ENCODE assay signal across 16 cellular contexts in the genomic region with DNA sequence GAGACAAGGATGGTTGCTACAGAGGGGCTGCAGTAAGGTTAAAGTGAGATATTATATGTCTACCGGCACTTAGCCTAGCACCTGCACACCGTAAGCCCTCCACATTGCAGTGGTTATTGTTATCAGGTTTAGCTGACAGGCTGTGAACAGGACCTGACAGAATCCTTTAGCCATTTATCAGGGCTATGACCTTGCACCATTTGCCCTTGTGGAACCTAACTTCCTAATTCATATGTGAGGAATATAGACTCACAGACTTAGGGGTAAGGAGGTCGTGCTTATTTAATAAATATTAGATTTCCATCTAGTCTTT. TPM values are rescaled to one million over a fixed set of nuclear protein-coding genes. Genes with fewer than 3 reads are reported as not detected.
DNase-seq lines count a peak whose midpoint lies in the region; ATAC-seq and TF ChIP-seq lines count a peak whose summit lies in the region.
"Had no signal": no experiment of that assay in that cellular context is flagged by ENCODE, and none has a peak within 500 bp of the region (broad histone marks: within the 10 kb centered on the region; RNA-seq: fewer than 3 reads in every experiment).

No MANE protein-coding gene starts in this region.

- H3K4me3 ChIP-seq in upper lobe of right lung (peak overlapping the region; percentile 66), breast epithelium (no peak overlapping the region)
- H3K4me3 ChIP-seq: testis had no signal

- intact Hi-C loops in Right ventricle myocardium superior (cut with DNase I) = no loop called here
- intact Hi-C loops in left cardiac atrium (cut with DNase I) = no loop called here
- intact Hi-C loops in natural killer cell (cut with micrococcal nuclease) = no loop called here
- intact Hi-C loops in upper lobe of right lung (cut with DNase I) = no loop called here
- intact Hi-C loops in breast epithelium (cut with DNase I; ENCODE audit: low total_unique reads) = no loop called here

- H3K36me3 ChIP-seq in upper lobe of right lung (peaks cover 18% of the 10 kb centered on the region), breast epithelium (no peaks in the 10 kb centered on the region)

- H3K9me3 ChIP-seq in upper lobe of right lung (no peaks in the 10 kb centered on the region), breast epithelium (no peaks in the 10 kb centered on the region)
- H3K9me3 ChIP-seq: testis had no signal

- no peaks in the 10 kb centered on the region for H3K36me3 Mint-ChIP-seq in natural killer cell

- peaks cover 67% of the 10 kb centered on the region for H3K4me1 ChIP-seq in upper lobe of right lung
- peaks cover 7 to 12% of the 10 kb centered on the region in 2 donors for H3K4me1 ChIP-seq in breast epithelium

- TF ChIP-seq POLR2A in erythroblast (IDR thresholded peaks at IDR 0.05; ENCODE audit: low read length) (no peak), breast epithelium (IDR thresholded peaks at IDR 0.05) (no peak)

- no peaks in the 10 kb centered on the region for H3K9me3 Mint-ChIP-seq in natural killer cell

- peak; percentile 38 for ATAC-seq in Right ventricle myocardium superior (ENCODE audit: poor library complexity)
- ATAC-seq in left cardiac atrium = no peak
- no peak for ATAC-seq in natural killer cell
- ATAC-seq in upper lobe of right lung = no peak
- no peak for ATAC-seq in GM19397 (IDR thresholded peaks at IDR 0.05; ENCODE audit: unreplicated experiment)

- H3K27ac ChIP-seq in upper lobe of right lung (peak overlapping the region; percentile 69), breast epithelium (no peak overlapping the region)
- H3K27ac ChIP-seq: testis had no signal

- H3K27me3 ChIP-seq in upper lobe of right lung (no peaks in the 10 kb centered on the region), breast epithelium (no peaks in the 10 kb centered on the region)
- H3K27me3 ChIP-seq: testis had no signal

- H3K27me3 Mint-ChIP-seq in natural killer cell (ENCODE audit: low read depth in 2 of 2) = no peaks in the 10 kb centered on the region

- peaks cover 74 to 82% of the 10 kb centered on the region in 2 donors for H3K4me1 Mint-ChIP-seq in natural killer cell

- TF ChIP-seq CTCF in natural killer cell (IDR thresholded peaks at IDR 0.05) = no peak
- TF ChIP-seq CTCF in upper lobe of right lung (IDR thresholded peaks at IDR 0.05) = no peak
- TF ChIP-seq CTCF in breast epithelium (IDR thresholded peaks at IDR 0.05) = no peak

- peak overlapping the region; percentile 70 for H3K4me3 Mint-ChIP-seq in natural killer cell

- H3K27ac Mint-ChIP-seq in natural killer cell = peak overlapping the region; percentile 78 to 84

- DNase-seq in Right ventricle myocardium superior = no peak
- DNase-seq in left cardiac atrium = no peak
- DNase-seq in erythroblast (lab: John Stamatoyannopoulos, UW) = peak; percentile 36 to 58
- no peak for DNase-seq in natural killer cell
- DNase-seq in upper lobe of right lung = no peak
- DNase-seq in epidermal melanocyte (ENCODE audit: insufficient read length, low spot score) = no peak
- DNase-seq in breast epithelium (ENCODE audit: low spot score in 2 of 2) = no peak
- DNase-seq: activated CD4-positive, alpha-beta T cell treated with anti-CD3 and anti-CD28 coated beads, Interleukin-2, amount 50 U/mL, for 4 hours; NCI-H1436 treated with DMSO at 0.1 percent for 48 hours; NCI-H69; stimulated activated CD4-positive, alpha-beta T cell treated with anti-CD3 and anti-CD28 coated beads, Interleukin-4, amount 100 ng/mL, for 24 hours; testis had no signal

RNA-seq across cellular contexts. Expression of gene NCOA4, which starts 10.1 kb away (rescaled TPM):
- total RNA-seq in Right ventricle myocardium superior (282 TPM), left cardiac atrium (100 to 1,000 TPM; 178 to 206 TPM), natural killer cell (100 to 1,000 TPM in 2 of 3 donors, 10 to 100 TPM in 1; 88.4 to 104 (median 103) TPM), upper lobe of right lung (187 TPM), breast epithelium (100 to 1,000 TPM; 121 to 200 (median 189) TPM)

RNA-seq across cellular contexts. Expression of gene MSMB, which starts 25.8 kb away (rescaled TPM):
- not detected for total RNA-seq in Right ventricle myocardium superior
- not detected for total RNA-seq in left cardiac atrium
- not detected for total RNA-seq in natural killer cell
- total RNA-seq in upper lobe of right lung = not detected
- total RNA-seq in breast epithelium = 1 to 10 TPM in 2 of 3 donors, not detected in 1; 4.0 to 7.2 TPM
- total RNA-seq: aorta, epithelial cell of proximal tubule, HT1080 had no signal

RNA-seq across cellular contexts. Expression of gene TIMM23, which starts 48.0 kb away (rescaled TPM):
- total RNA-seq in Right ventricle myocardium superior = 86.0 TPM
- total RNA-seq in left cardiac atrium = 10 to 100 TPM; 59.2 to 80.5 TPM
- total RNA-seq in natural killer cell = 10 to 100 TPM; 26.9 to 31.5 (median 27.3) TPM
- total RNA-seq in upper lobe of right lung = 35.8 TPM
- 10 to 100 TPM; 55.4 to 60.7 (median 57.1) TPM for total RNA-seq in breast epithelium

Comparison
In these comparisons a context has a peak if more than half of its experiments do, and no peak if none do; other contexts are left out.
1. DNase-seq: peak in erythroblast (2 of 2); none in Right ventricle myocardium superior (single experiment), left cardiac atrium (single experiment), natural killer cell (single experiment), upper lobe of right lung (single experiment), epidermal melanocyte (single experiment) and breast epithelium (0 of 2).